ENCODE assay signal across 1 cellular context in genomic region chr2:95009009-95009760, GRCh38.
TF ChIP-seq lines count a peak whose summit lies in the region.

No MANE protein-coding gene starts in this region.

TF ChIP-seq in GM23338, 12 proteins besides CTCF, POLR2A, EP300 and RAD21 (continued from another document):
- TF ChIP-seq, protein P1, sequence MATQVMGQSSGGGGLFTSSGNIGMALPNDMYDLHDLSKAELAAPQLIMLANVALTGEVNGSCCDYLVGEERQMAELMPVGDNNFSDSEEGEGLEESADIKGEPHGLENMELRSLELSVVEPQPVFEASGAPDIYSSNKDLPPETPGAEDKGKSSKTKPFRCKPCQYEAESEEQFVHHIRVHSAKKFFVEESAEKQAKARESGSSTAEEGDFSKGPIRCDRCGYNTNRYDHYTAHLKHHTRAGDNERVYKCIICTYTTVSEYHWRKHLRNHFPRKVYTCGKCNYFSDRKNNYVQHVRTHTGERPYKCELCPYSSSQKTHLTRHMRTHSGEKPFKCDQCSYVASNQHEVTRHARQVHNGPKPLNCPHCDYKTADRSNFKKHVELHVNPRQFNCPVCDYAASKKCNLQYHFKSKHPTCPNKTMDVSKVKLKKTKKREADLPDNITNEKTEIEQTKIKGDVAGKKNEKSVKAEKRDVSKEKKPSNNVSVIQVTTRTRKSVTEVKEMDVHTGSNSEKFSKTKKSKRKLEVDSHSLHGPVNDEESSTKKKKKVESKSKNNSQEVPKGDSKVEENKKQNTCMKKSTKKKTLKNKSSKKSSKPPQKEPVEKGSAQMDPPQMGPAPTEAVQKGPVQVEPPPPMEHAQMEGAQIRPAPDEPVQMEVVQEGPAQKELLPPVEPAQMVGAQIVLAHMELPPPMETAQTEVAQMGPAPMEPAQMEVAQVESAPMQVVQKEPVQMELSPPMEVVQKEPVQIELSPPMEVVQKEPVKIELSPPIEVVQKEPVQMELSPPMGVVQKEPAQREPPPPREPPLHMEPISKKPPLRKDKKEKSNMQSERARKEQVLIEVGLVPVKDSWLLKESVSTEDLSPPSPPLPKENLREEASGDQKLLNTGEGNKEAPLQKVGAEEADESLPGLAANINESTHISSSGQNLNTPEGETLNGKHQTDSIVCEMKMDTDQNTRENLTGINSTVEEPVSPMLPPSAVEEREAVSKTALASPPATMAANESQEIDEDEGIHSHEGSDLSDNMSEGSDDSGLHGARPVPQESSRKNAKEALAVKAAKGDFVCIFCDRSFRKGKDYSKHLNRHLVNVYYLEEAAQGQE (IDR thresholded peaks at IDR 0.05; ENCODE audit: unreplicated experiment), result no peak
- no peak for TF ChIP-seq NANOG (IDR thresholded peaks at IDR 0.05; ENCODE audit: borderline replicate concordance)
- TF ChIP-seq CREB1 (CRISPR knock-in tag; IDR thresholded peaks at IDR 0.05; ENCODE audit: low read depth), result no peak
- TF ChIP-seq POLR2AphosphoS5 (IDR thresholded peaks at IDR 0.05; ENCODE audit: low read depth), result no peak
- no peak for TF ChIP-seq ZNF114 (CRISPR knock-in tag; IDR thresholded peaks at IDR 0.05)
- TF ChIP-seq EZH2phosphoT487 (IDR thresholded peaks at IDR 0.05; ENCODE audit: unreplicated experiment), result no peak
- no peak for TF ChIP-seq JUNB (IDR thresholded peaks at IDR 0.05; ENCODE audit: unreplicated experiment)
